12 cellular contexts compared by ENCODE assay signal in the genomic region with DNA sequence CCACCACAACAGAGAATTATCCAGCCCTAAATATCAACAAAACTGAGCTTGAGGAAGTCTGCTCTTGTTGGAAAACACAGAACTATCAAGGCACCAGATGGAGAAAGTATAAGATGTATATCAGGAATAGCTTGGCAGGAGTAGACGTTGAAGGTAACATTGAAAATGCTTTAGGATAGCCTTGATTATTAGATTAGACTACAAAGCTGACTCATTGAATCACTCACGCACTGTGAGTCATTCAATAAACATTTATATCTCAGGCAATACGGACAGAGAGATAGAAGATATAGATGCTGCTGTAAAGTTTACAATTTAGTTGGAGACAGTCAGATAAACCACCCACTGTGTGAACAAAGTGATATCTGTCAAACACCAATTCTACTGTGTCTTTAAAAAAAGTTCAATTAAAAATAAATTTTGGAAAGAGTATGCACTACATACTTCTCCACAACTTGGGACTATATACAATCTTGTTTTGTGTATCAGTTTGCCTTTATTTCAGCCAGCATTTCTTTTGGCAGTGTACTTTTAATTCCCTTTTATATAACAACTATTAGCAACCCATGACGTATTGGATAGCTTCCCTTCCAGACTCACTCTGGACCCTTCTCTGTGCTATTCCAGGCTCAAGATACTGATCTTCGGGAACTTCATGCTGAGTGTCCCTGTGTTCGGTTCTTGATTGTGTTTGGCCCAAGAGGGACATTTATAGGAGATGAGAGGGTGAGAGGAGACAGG.
A peak's percentile ranks its signal among the peaks of the same experiment; 100 is the strongest.
DNase-seq lines count a peak whose midpoint lies in the region; TF ChIP-seq lines count a peak whose summit lies in the region.
"Had no signal": no experiment of that assay in that cellular context is flagged by ENCODE, and none has a peak within 500 bp of the region (broad histone marks: within the 10 kb centered on the region; RNA-seq: fewer than 3 reads in every experiment).

No MANE protein-coding gene starts in this region.

- in situ Hi-C loops in astrocyte of the cerebellum (cut with HindIII; ENCODE audit: low sequenced_read_pairs): no loop called here

- DNase-seq in AG08396 (ENCODE audit: low spot score) (peak; percentile 47), HT1080 (ENCODE audit: low read depth) (peak; percentile 80), astrocyte of the cerebellum (ENCODE audit: low read depth) (peak; percentile 12), hepatic stellate cell (ENCODE audit: low spot score) (peak; percentile 25), SKM-1 (lab: John Stamatoyannopoulos, UW; ENCODE audit: unreplicated experiment) (no peak), HuH-7 (ENCODE audit: low spot score) (no peak), NK-92 (lab: John Stamatoyannopoulos, UW; ENCODE audit: unreplicated experiment) (no peak)
- no peak for DNase-seq in stimulated activated CD4-positive, alpha-beta T cell treated with anti-CD3 and anti-CD28 coated beads, Interleukin-15, amount 100 ng/mL, for 24 hours
- DNase-seq: activated CD4-positive, alpha-beta T cell treated with anti-CD3 and anti-CD28 coated beads, Interleukin-2, amount 50 U/mL, for 48 hours; activated gamma-delta T cell treated with Interleukin-2 at 50 U/mL for 16 hours; heart right ventricle had no signal

- TF ChIP-seq CTCF in astrocyte of the cerebellum (IDR thresholded peaks at IDR 0.05; ENCODE audit: low read depth, low read length, missing control alignments): no peak

- no peak overlapping the region for H3K4me3 ChIP-seq in astrocyte of the cerebellum (ENCODE audit: low read depth, low read length)
- H3K4me3 ChIP-seq: heart right ventricle, tibial nerve had no signal

Comparison
In these comparisons a context has a peak if more than half of its experiments do, and no peak if none do; other contexts are left out.
1. DNase-seq: peak in AG08396 (single experiment), HT1080 (single experiment), astrocyte of the cerebellum (single experiment) and hepatic stellate cell (single experiment); none in SKM-1 (single experiment), stimulated activated CD4-positive, alpha-beta T cell treated with anti-CD3 and anti-CD28 coated beads, Interleukin-15, amount 100 ng/mL, for 24 hours (single experiment), HuH-7 (single experiment) and NK-92 (single experiment).